8 cellular contexts compared by ENCODE assay signal in genomic region chr3:172666873-172667694, GRCh38. TPM values are rescaled to one million over a fixed set of nuclear protein-coding genes. Genes with fewer than 3 reads are reported as not detected.
DNase-seq lines count a peak whose midpoint lies in the region; ATAC-seq and TF ChIP-seq lines count a peak whose summit lies in the region.

No MANE protein-coding gene starts in this region.

- no peak overlapping the region for H3K4me3 ChIP-seq in CD8-positive, alpha-beta memory T cell (ENCODE audit: low read length)
- no peak overlapping the region for H3K4me3 ChIP-seq in colonic mucosa
- H3K4me3 ChIP-seq in lower leg skin (ENCODE audit: low read depth, poor library complexity, severe bottlenecking) = no peak overlapping the region

- POLR2A ChIA-PET in CD8-positive, alpha-beta memory T cell (lab: Charles Lee) = no interaction called here

- H3K9ac ChIP-seq in colonic mucosa (ENCODE audit: low read depth in 2 of 2, low read length in 2 of 2) = peak overlapping the region in 1 of 2 donors; percentile 31

- H3K27ac Mint-ChIP-seq in CD8-positive, alpha-beta memory T cell = peak overlapping the region in 1 of 8 donors; percentile 25

- TF ChIP-seq CTCF in colonic mucosa (IDR thresholded peaks at IDR 0.05) = peak; percentile 76
- TF ChIP-seq CTCF in lower leg skin (IDR thresholded peaks at IDR 0.05) = peak in 1 of 3 donors; percentile 66

- peak overlapping the region in 3 of 7 donors; percentile 30 to 70 (median 65) for H3K4me3 Mint-ChIP-seq in CD8-positive, alpha-beta memory T cell

- H3K36me3 ChIP-seq in CD8-positive, alpha-beta memory T cell (ENCODE audit: insufficient read depth, low read length) = no peaks in the 10 kb centered on the region
- H3K36me3 ChIP-seq in colonic mucosa = no peaks in the 10 kb centered on the region

- WGBS in lower leg skin, 2 donors = 65 to 66% methylated on average over 16 of the region's 16 CpGs

- CTCF ChIA-PET in CD8-positive, alpha-beta memory T cell (lab: Charles Lee) = interaction anchor here (0.7 to 3.3 kb wide), 14 partner anchors 10 to 335 kb away, joined by 3 to 19 read pairs (median 4); no protein-coding TSS in a partner anchor

- H3K27me3 Mint-ChIP-seq in CD8-positive, alpha-beta memory T cell = no peaks in the 10 kb centered on the region

- intact Hi-C loops in colonic mucosa (cut with DNase I) = loop anchor here (10.0 kb wide), 2 partner anchors 182 to 302 kb away; no protein-coding TSS in a partner anchor
- intact Hi-C loops in lower leg skin (cut with DNase I; ENCODE audit: low total_unique reads) = no loop called here

- H3K36me3 Mint-ChIP-seq in CD8-positive, alpha-beta memory T cell = peaks cover 0 to 14% (median 3%) of the 10 kb centered on the region in 3 donors

- peaks cover 22 to 32% (median 27%) of the 10 kb centered on the region in 3 donors for H3K4me1 Mint-ChIP-seq in CD8-positive, alpha-beta memory T cell

- no peaks in the 10 kb centered on the region for H3K27me3 ChIP-seq in CD8-positive, alpha-beta memory T cell (ENCODE audit: insufficient read depth, low read length, poor library complexity, severe bottlenecking)
- H3K27me3 ChIP-seq in colonic mucosa = no peaks in the 10 kb centered on the region

- ATAC-seq in GM19438 (IDR thresholded peaks at IDR 0.05; ENCODE audit: low read depth, unreplicated experiment) (peak; percentile 99), HG03460 (IDR thresholded peaks at IDR 0.05; ENCODE audit: unreplicated experiment) (peak; percentile 98)

- H3K9me3 Mint-ChIP-seq in CD8-positive, alpha-beta memory T cell = no peaks in the 10 kb centered on the region

- H3K9me3 ChIP-seq in CD8-positive, alpha-beta memory T cell (ENCODE audit: low read length) = no peaks in the 10 kb centered on the region
- H3K9me3 ChIP-seq in colonic mucosa = no peaks in the 10 kb centered on the region

- peak; percentile 60 to 82 (median 68) for DNase-seq in CD8-positive, alpha-beta memory T cell
- DNase-seq in NCI-H526 (lab: John Stamatoyannopoulos, UW) (peak; percentile 78 to 94), colonic mucosa (peak; percentile 93), lower leg skin (ENCODE audit: low spot score in 2 of 2) (peak; percentile 88 to 93)
- peak; percentile 70 to 78 for DNase-seq in activated CD4-positive, alpha-beta T cell treated with anti-CD3 and anti-CD28 coated beads for 4 hours
- DNase-seq in stimulated activated CD8-positive, alpha-beta memory T cell treated with anti-CD3 and anti-CD28 coated beads, Interleukin-12 subunit alpha, Interleukin-12 subunit beta, amount 100 ng/mL, for 4 hours (ENCODE audit: low read depth) = peak; percentile 10

- TF ChIP-seq POLR2A in lower leg skin (IDR thresholded peaks at IDR 0.05) = no peak

- no peak overlapping the region for H3K27ac ChIP-seq in CD8-positive, alpha-beta memory T cell (ENCODE audit: low read depth, low read length)
- H3K27ac ChIP-seq in colonic mucosa = no peak overlapping the region

- H3K4me1 ChIP-seq in CD8-positive, alpha-beta memory T cell (ENCODE audit: insufficient read depth, low read length) = peaks cover 12% of the 10 kb centered on the region
- no peaks in the 10 kb centered on the region for H3K4me1 ChIP-seq in colonic mucosa

RNA-seq across cellular contexts. Expression of gene NCEH1, which starts 43.8 kb away (rescaled TPM):
- total RNA-seq in CD8-positive, alpha-beta memory T cell = 10 to 100 TPM in 1 of 2 experiments, 1 to 10 TPM in 1; 9.1 to 12.9 TPM
- 3.5 TPM for polyA plus RNA-seq in CD8-positive, alpha-beta memory T cell
- total RNA-seq in colonic mucosa = 10 to 100 TPM; 36.1 to 42.2 TPM
- total RNA-seq in lower leg skin = 1 to 10 TPM; 2.1 to 7.8 (median 6.3) TPM

Comparison
In these comparisons a context has a peak if more than half of its experiments do, and no peak if none do; other contexts are left out.
1. DNase-seq: peak in every context shown above with its lines; median percentile 93 in colonic mucosa; 90 in lower leg skin; 86 in NCI-H526; 74 in activated CD4-positive, alpha-beta T cell treated with anti-CD3 and anti-CD28 coated beads for 4 hours; 68 in CD8-positive, alpha-beta memory T cell; 10 in stimulated activated CD8-positive, alpha-beta memory T cell treated with anti-CD3 and anti-CD28 coated beads, Interleukin-12 subunit alpha, Interleukin-12 subunit beta, amount 100 ng/mL, for 4 hours.